Comparison of ENCODE assay signal across 8 cellular contexts in genomic region chr5:92909545-92909962, GRCh38.
A peak's percentile ranks its signal among the peaks of the same experiment; 100 is the strongest.
DNase-seq lines count a peak whose midpoint lies in the region; ATAC-seq and TF ChIP-seq lines count a peak whose summit lies in the region.

No MANE protein-coding gene starts in this region.

- H3K4me3 Mint-ChIP-seq in activated naive CD4-positive, alpha-beta T cell treated with anti-CD3 and anti-CD28 coated beads for 36 hours = no peak overlapping the region

- H3K9ac ChIP-seq in iPS-15b (ENCODE audit: low read depth, low read length) = peak overlapping the region; percentile 41

- ATAC-seq in GM21526 (IDR thresholded peaks at IDR 0.05; ENCODE audit: low FRiP score, unreplicated experiment) = peak; percentile 43
- ATAC-seq in RWPE2 (ENCODE audit: low read depth) = no peak

- H3K4me1 ChIP-seq in RWPE2 (ENCODE audit: insufficient read depth, poor library complexity, severe bottlenecking) (peaks cover 5% of the 10 kb centered on the region), iPS-15b (ENCODE audit: control insufficient read depth, insufficient read depth, low read length) (peaks cover 17% of the 10 kb centered on the region), ascending aorta (no peaks in the 10 kb centered on the region)

- H3K9me3 ChIP-seq in AG04450 (ENCODE audit: control insufficient read depth, insufficient read depth, low read length) (no peaks in the 10 kb centered on the region), RWPE2 (ENCODE audit: severe bottlenecking) (no peaks in the 10 kb centered on the region), iPS-15b (ENCODE audit: control insufficient read depth, insufficient read depth, low read length) (no peaks in the 10 kb centered on the region), ascending aorta (no peaks in the 10 kb centered on the region)

- H3K27ac ChIP-seq in AG04450 (ENCODE audit: low read depth, low read length) (no peak overlapping the region), RWPE2 (ENCODE audit: poor library complexity, severe bottlenecking) (no peak overlapping the region), ascending aorta (no peak overlapping the region)

- H3K27ac Mint-ChIP-seq in activated naive CD4-positive, alpha-beta T cell treated with anti-CD3 and anti-CD28 coated beads for 36 hours = no peak overlapping the region

- no peak overlapping the region for H3K4me3 ChIP-seq in AG04450 (ENCODE audit: low read depth, low read length)
- no peak overlapping the region for H3K4me3 ChIP-seq in RWPE2 (ENCODE audit: severe bottlenecking)
- no peak overlapping the region for H3K4me3 ChIP-seq in iPS-15b (ENCODE audit: low read depth, low read length)
- no peak overlapping the region for H3K4me3 ChIP-seq in ascending aorta

- H3K36me3 Mint-ChIP-seq in activated naive CD4-positive, alpha-beta T cell treated with anti-CD3 and anti-CD28 coated beads for 36 hours (ENCODE audit: low read depth) = no peaks in the 10 kb centered on the region

- intact Hi-C loops in ascending aorta (cut with DNase I) = no loop called here
- intact Hi-C loops in activated naive CD4-positive, alpha-beta T cell treated with anti-CD3 and anti-CD28 coated beads for 36 hours (cut with micrococcal nuclease) = no loop called here

- CTCF ChIA-PET in AG04450 (lab: Charles Lee) = interaction anchor here (0.6 to 1.9 kb wide), 12 partner anchors 9 to 677 kb away, joined by 3 to 9 read pairs (median 4); no protein-coding TSS in a partner anchor
- CTCF ChIA-PET in activated naive CD4-positive, alpha-beta T cell treated with anti-CD3 and anti-CD28 coated beads for 36 hours (lab: Charles Lee) = no interaction called here

- no peaks in the 10 kb centered on the region for H3K9me3 Mint-ChIP-seq in activated naive CD4-positive, alpha-beta T cell treated with anti-CD3 and anti-CD28 coated beads for 36 hours

- no peaks in the 10 kb centered on the region for H3K27me3 Mint-ChIP-seq in activated naive CD4-positive, alpha-beta T cell treated with anti-CD3 and anti-CD28 coated beads for 36 hours (ENCODE audit: low read depth)

- H3K4me1 Mint-ChIP-seq in activated naive CD4-positive, alpha-beta T cell treated with anti-CD3 and anti-CD28 coated beads for 36 hours (ENCODE audit: low read depth) = no peaks in the 10 kb centered on the region

- no peak for DNase-seq in AG04450 (ENCODE audit: low read depth, low spot score)
- no peak for DNase-seq in RWPE2 (ENCODE audit: low spot score)
- no peak for DNase-seq in dedifferentiated amniotic fluid mesenchymal stem cell (ENCODE audit: extremely low spot score)
- no peak for DNase-seq in GOT3 (lab: John Stamatoyannopoulos, UW)
- DNase-seq in ascending aorta (ENCODE audit: low spot score in 2 of 2) = no peak
- no peak for DNase-seq in activated naive CD4-positive, alpha-beta T cell treated with anti-CD3 and anti-CD28 coated beads for 36 hours

- no peaks in the 10 kb centered on the region for H3K36me3 ChIP-seq in RWPE2 (ENCODE audit: low read depth)
- H3K36me3 ChIP-seq in iPS-15b (ENCODE audit: control insufficient read depth, insufficient read depth, low read length) = no peaks in the 10 kb centered on the region
- H3K36me3 ChIP-seq in ascending aorta = no peaks in the 10 kb centered on the region

- peak; percentile 57 for TF ChIP-seq CTCF in AG04450 (IDR thresholded peaks at IDR 0.05; ENCODE audit: low read depth, low read length)
- TF ChIP-seq CTCF in RWPE2 (IDR thresholded peaks at IDR 0.05; ENCODE audit: poor library complexity, severe bottlenecking) = peak; percentile 69
- TF ChIP-seq CTCF in ascending aorta (IDR thresholded peaks at IDR 0.05) = peak in 1 of 3 experiments; percentile 14

- POLR2A ChIA-PET in AG04450 (lab: Yijun Ruan, JAX) = interaction anchor here (0.6 kb wide), 1 partner anchor 23 kb away, joined by 5 read pairs; no protein-coding TSS in a partner anchor

- H3K27me3 ChIP-seq in AG04450 (ENCODE audit: control insufficient read depth, insufficient read depth, low read length) (no peaks in the 10 kb centered on the region), RWPE2 (ENCODE audit: insufficient read depth, poor library complexity, severe bottlenecking) (no peaks in the 10 kb centered on the region), iPS-15b (ENCODE audit: control insufficient read depth, insufficient read depth, low read length) (no peaks in the 10 kb centered on the region), ascending aorta (no peaks in the 10 kb centered on the region)
